ENCODE assay signal across 12 cellular contexts in the genomic region with DNA sequence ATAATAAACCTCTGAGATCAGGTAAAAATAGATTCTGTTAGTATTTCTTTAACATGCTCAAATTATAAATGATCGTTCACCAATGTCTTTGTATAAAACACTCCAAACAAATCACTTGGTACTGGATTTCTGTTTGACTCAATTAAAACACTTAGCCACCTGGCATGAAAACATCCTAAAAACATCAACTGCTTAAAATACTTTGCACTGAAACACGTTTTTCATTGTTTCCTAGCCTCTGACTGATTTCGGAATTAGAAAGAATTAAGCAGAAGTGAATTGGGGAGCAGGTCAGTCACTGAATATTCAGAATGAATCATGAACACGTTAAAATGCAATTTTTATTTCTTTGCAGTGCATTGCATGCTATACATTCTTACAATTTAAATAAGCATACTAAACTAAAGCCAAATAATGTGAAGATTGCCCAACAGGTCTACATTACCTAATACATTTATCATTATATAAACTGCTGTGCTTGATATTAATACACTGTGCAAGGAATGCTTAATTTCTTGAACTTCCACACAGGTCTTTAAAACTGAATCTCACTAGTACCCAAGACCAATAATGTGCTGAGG. TPM values are rescaled to one million over a fixed set of nuclear protein-coding genes. Genes with fewer than 3 reads are reported as not detected.
DNase-seq lines count a peak whose midpoint lies in the region; ATAC-seq and TF ChIP-seq lines count a peak whose summit lies in the region.
"Had no signal": no experiment of that assay in that cellular context is flagged by ENCODE, and none has a peak within 500 bp of the region (broad histone marks: within the 10 kb centered on the region; RNA-seq: fewer than 3 reads in every experiment).

No MANE protein-coding gene starts in this region.

- H3K4me1 ChIP-seq in H9 (ENCODE audit: insufficient read depth, low read length) (peaks cover 6% of the 10 kb centered on the region; the same call in 1 of the 2 replicates), iPS-15b (ENCODE audit: control insufficient read depth, insufficient read depth, low read length) (peaks cover 30% of the 10 kb centered on the region)

- no peak overlapping the region for H3T11ph ChIP-seq in H9 (ENCODE audit: low read length)

- H2BK15ac ChIP-seq in H9 (ENCODE audit: low read depth, low read length) = no peak overlapping the region

- H3K14ac ChIP-seq in H9 (ENCODE audit: insufficient read depth, low read length) = no peak overlapping the region

- no peak overlapping the region for H2BK120ac ChIP-seq in H9 (ENCODE audit: low read depth, low read length, poor library complexity, severe bottlenecking)

- peaks cover 16% of the 10 kb centered on the region for H3K23me2 ChIP-seq in H9 (ENCODE audit: insufficient read length, low read depth, low read length, poor library complexity, severe bottlenecking)

- H3K27ac Mint-ChIP-seq in H9 (no peak overlapping the region), WTC11 (no peak overlapping the region)
- H3K27ac Mint-ChIP-seq in activated naive CD4-positive, alpha-beta T cell treated with anti-CD3 and anti-CD28 coated beads, Interleukin-2, amount 10 ng/mL, durations not matched to agents 7 days and 5 days = no peak overlapping the region
- H3K27ac Mint-ChIP-seq: activated CD4-positive, alpha-beta T cell treated with anti-CD3 and anti-CD28 coated beads, Interleukin-2, amount 10 ng/mL, durations not matched to agents 7 days and 5 days; CD8-positive, alpha-beta T cell had no signal

- ATAC-seq in WTC11 = no peak
- ATAC-seq: CD8-positive, alpha-beta T cell had no signal

- no peak overlapping the region for H3K18ac ChIP-seq in H9 (ENCODE audit: insufficient read length, low read depth, low read length)

- no peak overlapping the region for H2BK5ac ChIP-seq in H9 (ENCODE audit: insufficient read length, low read length)

- no peak overlapping the region for H2AFZ ChIP-seq in H9 (ENCODE audit: low read length)

- no peak overlapping the region for H3K4me2 ChIP-seq in H9 (ENCODE audit: insufficient read depth, insufficient read length, low read length)

- no peak overlapping the region for H4K8ac ChIP-seq in H9 (replicated peaks; ENCODE audit: insufficient read length, low read depth, low read length)

- CTCF ChIA-PET in WTC11 (lab: Charles Lee) = no interaction called here
- CTCF ChIA-PET in activated naive CD4-positive, alpha-beta T cell treated with anti-CD3 and anti-CD28 coated beads, Interleukin-2, amount 10 ng/mL, durations not matched to agents 7 days and 5 days (lab: Charles Lee) = no interaction called here

- H3K4me1 Mint-ChIP-seq in H9 (peaks cover 42 to 45% of the 10 kb centered on the region in 2 experiments), WTC11 (peaks cover 45% of the 10 kb centered on the region)
- peaks cover 2% of the 10 kb centered on the region for H3K4me1 Mint-ChIP-seq in activated naive CD4-positive, alpha-beta T cell treated with anti-CD3 and anti-CD28 coated beads, Interleukin-2, amount 10 ng/mL, durations not matched to agents 7 days and 5 days

- no peak overlapping the region for H3K4ac ChIP-seq in H9 (ENCODE audit: low read depth, low read length)

- H2BK12ac ChIP-seq in H9 (ENCODE audit: insufficient read length, low read depth, low read length) = no peak overlapping the region

- no peaks in the 10 kb centered on the region for H4K20me1 ChIP-seq in H9 (ENCODE audit: control insufficient read depth, insufficient read depth, insufficient read length)

- DNase-seq in H9 (no peak), WTC11 (ENCODE audit: low spot score) (no peak), MG63 (no peak), cerebellar nuclear complex (lab: John Stamatoyannopoulos, UW) (no peak)
- DNase-seq in activated effector memory CD4-positive, alpha-beta T cell treated with Interleukin-2 at 50 U/mL for 16 hours = no peak
- DNase-seq in activated naive CD4-positive, alpha-beta T cell treated with anti-CD3 and anti-CD28 coated beads, Interleukin-2, amount 10 ng/mL, durations not matched to agents 7 days and 5 days = no peak
- DNase-seq: activated CD4-positive, alpha-beta T cell treated with anti-CD3 and anti-CD28 coated beads, Interleukin-2, amount 10 ng/mL, durations not matched to agents 7 days and 5 days; activated naive CD4-positive, alpha-beta T cell; CD8-positive, alpha-beta T cell had no signal

- H3K79me1 ChIP-seq in H9 (ENCODE audit: insufficient read depth, low read depth, low read length, poor library complexity, severe bottlenecking) = no peaks in the 10 kb centered on the region

- H3K27ac ChIP-seq in H9 (ENCODE audit: insufficient read length, low read depth, low read length) (no peak overlapping the region), skin epidermis (peak overlapping the region in 6 of 21 experiments; percentile 89 to 96 (median 94))
- H3K27ac ChIP-seq: SK-N-MC had no signal

- POLR2A ChIA-PET in WTC11 (lab: Charles Lee) = no interaction called here

- H3K27me3 ChIP-seq in H9 (ENCODE audit: insufficient read depth, low read length) (peaks cover 6% of the 10 kb centered on the region; the same call in 1 of the 2 replicates), iPS-15b (ENCODE audit: control insufficient read depth, insufficient read depth, low read length) (peaks cover 4% of the 10 kb centered on the region), MG63 (peaks cover 5% of the 10 kb centered on the region; the same call in 1 of the 2 replicates)

- no peak overlapping the region for H3K9ac ChIP-seq in H9 (ENCODE audit: extremely low read depth, insufficient read length, low read length)
- no peak overlapping the region for H3K9ac ChIP-seq in iPS-15b (ENCODE audit: low read depth, low read length)

- H3K4me3 Mint-ChIP-seq in H9 = peak overlapping the region; percentile 87 to 95
- H3K4me3 Mint-ChIP-seq in WTC11 = peak overlapping the region; percentile 89
- no peak overlapping the region for H3K4me3 Mint-ChIP-seq in activated naive CD4-positive, alpha-beta T cell treated with anti-CD3 and anti-CD28 coated beads, Interleukin-2, amount 10 ng/mL, durations not matched to agents 7 days and 5 days
- H3K4me3 Mint-ChIP-seq: activated CD4-positive, alpha-beta T cell treated with anti-CD3 and anti-CD28 coated beads, Interleukin-2, amount 10 ng/mL, durations not matched to agents 7 days and 5 days; CD8-positive, alpha-beta T cell had no signal

- H2BK20ac ChIP-seq in H9 (ENCODE audit: low read depth, low read length, poor library complexity, severe bottlenecking) = no peak overlapping the region

- H3K36me3 Mint-ChIP-seq in H9 (ENCODE audit: insufficient read depth in 1 of 3, low read depth in 3 of 3) (no peaks in the 10 kb centered on the region), WTC11 (no peaks in the 10 kb centered on the region)
- H3K36me3 Mint-ChIP-seq in activated naive CD4-positive, alpha-beta T cell treated with anti-CD3 and anti-CD28 coated beads, Interleukin-2, amount 10 ng/mL, durations not matched to agents 7 days and 5 days = peaks cover 1% of the 10 kb centered on the region
- H3K36me3 Mint-ChIP-seq: CD8-positive, alpha-beta T cell had no signal

- H3K56ac ChIP-seq in H9 (ENCODE audit: insufficient read length, low read depth, low read length) = no peak overlapping the region

- H3K9me3 Mint-ChIP-seq in H9 (no peaks in the 10 kb centered on the region), WTC11 (no peaks in the 10 kb centered on the region)
- no peaks in the 10 kb centered on the region for H3K9me3 Mint-ChIP-seq in activated naive CD4-positive, alpha-beta T cell treated with anti-CD3 and anti-CD28 coated beads, Interleukin-2, amount 10 ng/mL, durations not matched to agents 7 days and 5 days
- H3K9me3 Mint-ChIP-seq: activated CD4-positive, alpha-beta T cell treated with anti-CD3 and anti-CD28 coated beads, Interleukin-2, amount 10 ng/mL, durations not matched to agents 7 days and 5 days; CD8-positive, alpha-beta T cell had no signal

- no peak overlapping the region for H3K23ac ChIP-seq in H9 (ENCODE audit: insufficient read length, low read depth, low read length)

- no peaks in the 10 kb centered on the region for H3K9me3 ChIP-seq in H9 (ENCODE audit: control insufficient read depth, low read depth, low read length)
- no peaks in the 10 kb centered on the region for H3K9me3 ChIP-seq in iPS-15b (ENCODE audit: control insufficient read depth, insufficient read depth, low read length)
- no peaks in the 10 kb centered on the region for H3K9me3 ChIP-seq in MG63

- H4K5ac ChIP-seq in H9 (ENCODE audit: insufficient read length, low read depth, low read length) = no peak overlapping the region

- H3K27me3 Mint-ChIP-seq in H9 (ENCODE audit: low read depth) = peaks cover 59% of the 10 kb centered on the region
- peaks cover 50% of the 10 kb centered on the region for H3K27me3 Mint-ChIP-seq in WTC11 (ENCODE audit: low read depth)
- peaks cover 32% of the 10 kb centered on the region for H3K27me3 Mint-ChIP-seq in activated naive CD4-positive, alpha-beta T cell treated with anti-CD3 and anti-CD28 coated beads, Interleukin-2, amount 10 ng/mL, durations not matched to agents 7 days and 5 days

- H3K36me3 ChIP-seq in iPS-15b (ENCODE audit: control insufficient read depth, insufficient read depth, low read length) (no peaks in the 10 kb centered on the region), MG63 (no peaks in the 10 kb centered on the region)

- H2AK5ac ChIP-seq in H9 (ENCODE audit: insufficient read length, low read length) = no peak overlapping the region

- no peaks in the 10 kb centered on the region for H3K79me2 ChIP-seq in H9 (ENCODE audit: insufficient read depth, low read length)

- no CpG with 5 or more reads among the region's 4 CpGs for whole genome bisulfite sequencing in H9 (ENCODE audit: extremely low coverage, insufficient read length, low lambda C conversion rate)

- H3K4me3 ChIP-seq in iPS-15b (ENCODE audit: low read depth, low read length) (peak overlapping the region; percentile 69), skin epidermis (peak overlapping the region in 6 of 7 experiments; percentile 59 to 78 (median 69)), MG63 (no peak overlapping the region)
- H3K4me3 ChIP-seq: SK-N-MC had no signal

- TF ChIP-seq CTCF in H9 (conservative IDR thresholded peaks at IDR 0.05) = no peak
- TF ChIP-seq CTCF in WTC11 (IDR thresholded peaks at IDR 0.05) = no peak

- H4K91ac ChIP-seq in H9 (ENCODE audit: insufficient read length, low read depth, low read length) = no peak overlapping the region

TF ChIP-seq in WTC11, 78 proteins besides CTCF, POLR2A, EP300 and RAD21 (continues in another document):
- no peak for TF ChIP-seq ZSCAN18 (CRISPR knock-in tag; IDR thresholded peaks at IDR 0.05)
- TF ChIP-seq GABPB1 (CRISPR knock-in tag; IDR thresholded peaks at IDR 0.05) = no peak

RNA-seq across cellular contexts. Expression of gene THRB, which starts 1.6 kb away (rescaled TPM):
- total RNA-seq in H9 (2021) (6.8 and 8.6 TPM in 2 replicates), WTC11 (2021) (4.5 to 5.8 TPM (median 4.8 TPM) in 3 replicates)
- not detected in 2 replicates for total RNA-seq in MG63 (2014; rRNA removed; shearing (Covaris generic); ENCODE audit: low replicate concordance)
- total RNA-seq: activated CD4-positive, alpha-beta T cell treated with anti-CD3 and anti-CD28 coated beads, Interleukin-2, amount 10 ng/mL, durations not matched to agents 7 days and 5 days; CD8-positive, alpha-beta T cell had no signal
